In the genomic region with DNA sequence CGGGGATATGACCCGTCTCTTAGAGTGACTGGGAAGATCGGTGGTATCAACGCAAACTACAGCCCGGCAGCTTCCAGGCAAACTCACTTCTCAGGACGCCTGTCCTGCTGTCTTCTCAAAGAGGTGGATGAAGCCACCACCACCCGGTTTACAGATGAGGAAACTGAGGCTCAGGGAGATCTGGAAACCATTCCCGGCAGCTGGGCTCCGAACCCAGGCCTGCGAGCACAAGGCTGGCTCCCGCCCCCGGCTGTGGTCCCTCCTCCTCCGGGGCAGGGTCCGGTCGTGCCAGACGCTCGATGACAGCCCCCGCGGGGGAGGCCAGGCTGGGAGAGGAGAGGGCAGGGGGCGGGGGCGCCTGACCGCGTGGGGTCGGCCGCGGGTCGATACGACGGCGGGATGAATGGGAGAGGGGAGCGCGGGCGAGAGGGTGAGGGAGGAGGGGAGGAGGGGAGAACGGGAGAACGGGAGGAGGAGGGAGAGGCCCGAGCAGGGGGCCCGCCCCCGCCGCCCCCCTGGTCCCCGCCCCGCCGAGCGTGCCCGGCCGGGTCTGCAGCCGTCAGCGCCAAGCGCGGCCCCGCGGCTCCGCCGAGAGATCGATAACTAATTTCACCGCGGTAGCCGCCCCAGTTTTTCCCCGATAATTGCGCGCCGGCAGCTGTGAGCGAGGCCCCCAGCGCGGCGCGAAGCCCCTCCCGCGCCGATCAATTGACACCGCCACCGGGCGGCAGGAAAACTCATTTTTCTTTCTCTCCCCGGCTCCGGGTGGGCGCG, we compare ENCODE assay signal across 9 cellular contexts. TPM values are rescaled to one million over a fixed set of nuclear protein-coding genes. Genes with fewer than 3 reads are reported as not detected.
DNase-seq lines count a peak whose midpoint lies in the region; ATAC-seq and TF ChIP-seq lines count a peak whose summit lies in the region.
"Had no signal": no experiment of that assay in that cellular context is flagged by ENCODE, and none has a peak within 500 bp of the region (broad histone marks: within the 10 kb centered on the region; RNA-seq: fewer than 3 reads in every experiment).

No MANE protein-coding gene starts in this region.

- no peak overlapping the region for H2BK5ac ChIP-seq in mesendoderm (ENCODE audit: low read length)

- H3K9me3 Mint-ChIP-seq in activated T-cell treated with anti-CD3 and anti-CD28 coated beads, Interleukin-2, amount 50 U/mL, for 24 hours: no peaks in the 10 kb centered on the region

- no peak overlapping the region for H3K4ac ChIP-seq in mesendoderm (ENCODE audit: low read depth, low read length)

- H3K56ac ChIP-seq in mesendoderm (ENCODE audit: low read length): peak overlapping the region; percentile 64

- no peak overlapping the region for H2BK120ac ChIP-seq in mesendoderm (ENCODE audit: low read depth, low read length)

- no peak overlapping the region for H2AFZ ChIP-seq in OCI-LY7 (ENCODE audit: low read length)

- H3K27ac ChIP-seq in mesendoderm (ENCODE audit: low read depth, low read length) (no peak overlapping the region), transverse colon (no peak overlapping the region), OCI-LY7 (ENCODE audit: low read depth, low read length, poor library complexity, severe bottlenecking) (no peak overlapping the region)

- CTCF ChIA-PET in OCI-LY7 (lab: Charles Lee; ENCODE audit: unreplicated experiment): no interaction called here

- no peaks in the 10 kb centered on the region for H4K20me1 ChIP-seq in OCI-LY7 (ENCODE audit: insufficient read depth, low read length)

- H3K18ac ChIP-seq in mesendoderm (ENCODE audit: low read length): no peak overlapping the region

- no peak overlapping the region for H4K5ac ChIP-seq in mesendoderm (ENCODE audit: low read length)

- H3K4me3 ChIP-seq in mesendoderm (ENCODE audit: low read length): peak overlapping the region; percentile 26
- peak overlapping the region; percentile 13 to 44 (median 26) for H3K4me3 ChIP-seq in transverse colon
- H3K4me3 ChIP-seq in OCI-LY7 (ENCODE audit: low read depth, low read length, poor library complexity, severe bottlenecking): no peak overlapping the region

- no peak overlapping the region for H2BK15ac ChIP-seq in mesendoderm (replicated peaks; ENCODE audit: low read depth)

- intact Hi-C loops in transverse colon (cut with DNase I; ENCODE audit: low total_unique reads): no loop called here
- intact Hi-C loops in OCI-LY7 (cut with micrococcal nuclease; ENCODE audit: unreplicated experiment): no loop called here

- no peak for ATAC-seq in GM19467 (IDR thresholded peaks at IDR 0.05; ENCODE audit: unreplicated experiment)
- ATAC-seq in GM21423 (IDR thresholded peaks at IDR 0.05; ENCODE audit: unreplicated experiment): no peak

- no peaks in the 10 kb centered on the region for H3K36me3 ChIP-seq in mesendoderm (ENCODE audit: control insufficient read depth, insufficient read depth, low read length)
- no peaks in the 10 kb centered on the region for H3K36me3 ChIP-seq in transverse colon
- H3K36me3 ChIP-seq in OCI-LY7 (ENCODE audit: insufficient read depth, low read length): no peaks in the 10 kb centered on the region

- H3K4me1 ChIP-seq in mesendoderm (ENCODE audit: control insufficient read depth, low read depth, low read length) (peaks cover 6% of the 10 kb centered on the region), transverse colon (peaks cover 2 to 14% (median 14%) of the 10 kb centered on the region in 4 donors), OCI-LY7 (ENCODE audit: insufficient read depth, low read length, poor library complexity, severe bottlenecking) (no peaks in the 10 kb centered on the region)

- TF ChIP-seq POLR2A in transverse colon (IDR thresholded peaks at IDR 0.05): no peak

- H2AK5ac ChIP-seq in mesendoderm (ENCODE audit: low read length): no peak overlapping the region

- no peaks in the 10 kb centered on the region for H3K27me3 ChIP-seq in mesendoderm (ENCODE audit: insufficient read depth, low read length, poor library complexity)
- H3K27me3 ChIP-seq in transverse colon: peaks cover 54% of the 10 kb centered on the region

- no TSS peak for BruUV-seq in OCI-LY7 (replicated peaks; lab: Mats Ljungman, UMichigan)

- H3K9me3 ChIP-seq in transverse colon (no peaks in the 10 kb centered on the region), OCI-LY7 (ENCODE audit: low read length) (no peaks in the 10 kb centered on the region)

- H3K36me3 Mint-ChIP-seq in activated T-cell treated with anti-CD3 and anti-CD28 coated beads, Interleukin-2, amount 50 U/mL, for 24 hours (ENCODE audit: low read depth): no peaks in the 10 kb centered on the region

- H3K27ac Mint-ChIP-seq in activated T-cell treated with anti-CD3 and anti-CD28 coated beads, Interleukin-2, amount 50 U/mL, for 24 hours: no peak overlapping the region

- H3K23ac ChIP-seq in mesendoderm (ENCODE audit: low read length): no peak overlapping the region

- in situ Hi-C loops in transverse colon (cut with MboI; ENCODE audit: low pct_ligation_motif_present in 1 of 4, low pct_unique_long_range_greater_than_20kb in 1 of 4, low sequenced_read_pairs in 3 of 4): no loop called here

- peak overlapping the region; percentile 42 for H3K9ac ChIP-seq in mesendoderm (ENCODE audit: low read length)

- peak overlapping the region; percentile 26 for H3K4me2 ChIP-seq in mesendoderm (ENCODE audit: low read length)
- H3K4me2 ChIP-seq in OCI-LY7 (ENCODE audit: low read length): no peak overlapping the region

- H3K9me2 ChIP-seq in OCI-LY7 (ENCODE audit: insufficient read depth, low read length): no peaks in the 10 kb centered on the region

- no CpG with 5 or more reads among the region's 76 CpGs for WGBS in mesendoderm (ENCODE audit: extremely low coverage, insufficient coverage, low lambda C conversion rate)
- WGBS in transverse colon (ENCODE audit: low coverage in 1 of 2), 2 donors: 1 to 6% methylated on average over 16 to 23 of the region's 76 CpGs

- H3K79me2 ChIP-seq in mesendoderm (ENCODE audit: control insufficient read depth, insufficient read depth, low read length): no peaks in the 10 kb centered on the region
- no peaks in the 10 kb centered on the region for H3K79me2 ChIP-seq in OCI-LY7 (ENCODE audit: insufficient read depth, low read depth, low read length)

- H3K4me1 Mint-ChIP-seq in activated T-cell treated with anti-CD3 and anti-CD28 coated beads, Interleukin-2, amount 50 U/mL, for 24 hours (ENCODE audit: low read depth): peaks cover 6% of the 10 kb centered on the region

- H3K4me3 Mint-ChIP-seq in activated T-cell treated with anti-CD3 and anti-CD28 coated beads, Interleukin-2, amount 50 U/mL, for 24 hours: peak overlapping the region; percentile 73

- POLR2A ChIA-PET in OCI-LY7 (lab: Charles Lee): interaction anchor here (0.6 kb wide), 1 partner anchor 1764 kb away, joined by 3 read pairs; no protein-coding TSS in a partner anchor

- no peak for TF ChIP-seq EP300 in transverse colon (IDR thresholded peaks at IDR 0.05; ENCODE audit: low read depth)

- peaks cover 39% of the 10 kb centered on the region for H3K27me3 Mint-ChIP-seq in activated T-cell treated with anti-CD3 and anti-CD28 coated beads, Interleukin-2, amount 50 U/mL, for 24 hours

- DNase-seq in activated T-cell treated with anti-CD3 and anti-CD28 coated beads, Interleukin-2, amount 50 U/mL, for 24 hours: peak; percentile 43
- DNase-seq in activated T-cell treated with anti-CD3 and anti-CD28 coated beads, Interleukin-2, amount 50 U/mL, for 1 hour: no peak
- peak; percentile 23 for DNase-seq in astrocyte of the hippocampus (ENCODE audit: low read depth, low spot score)
- DNase-seq in mesendoderm: peak; percentile 26
- no peak for DNase-seq in transverse colon
- no peak for DNase-seq in OCI-LY7 (ENCODE audit: low spot score)

- no peaks in the 10 kb centered on the region for H3K79me1 ChIP-seq in mesendoderm (ENCODE audit: low read length)

- no peak overlapping the region for H4K8ac ChIP-seq in mesendoderm (ENCODE audit: low read depth, low read length)

- TF ChIP-seq CTCF in transverse colon (IDR thresholded peaks at IDR 0.05) (no peak), OCI-LY7 (conservative IDR thresholded peaks at IDR 0.05; ENCODE audit: low read length) (no peak)

RNA-seq across cellular contexts. Expression of a gene that starts 14.0 kb away (rescaled TPM):
- polyA plus RNA-seq in mesendoderm (2013, experiment 1 of 2): not detected
- not detected for polyA plus RNA-seq in mesendoderm (2013, experiment 2 of 2)
- not detected for total RNA-seq in transverse colon
- not detected in 2 replicates for total RNA-seq in OCI-LY7 (2014; rRNA removed; shearing (Covaris generic))
- total RNA-seq in OCI-LY7 (2022): not detected in 2 replicates
- total RNA-seq: NCI-H460 had no signal

Comparison
In these comparisons a context has a peak if more than half of its experiments do, and no peak if none do; other contexts are left out.
1. DNase-seq: peak in activated T-cell treated with anti-CD3 and anti-CD28 coated beads, Interleukin-2, amount 50 U/mL, for 24 hours (single experiment), astrocyte of the hippocampus (single experiment) and mesendoderm (single experiment); none in activated T-cell treated with anti-CD3 and anti-CD28 coated beads, Interleukin-2, amount 50 U/mL, for 1 hour (single experiment), transverse colon (single experiment) and OCI-LY7 (single experiment).